In genomic region chr3:129313983-129314756, GRCh38 we compare ENCODE assay signal across 8 cellular contexts. TPM values are rescaled to one million over a fixed set of nuclear protein-coding genes. Genes with fewer than 3 reads are reported as not detected.
DNase-seq lines count a peak whose midpoint lies in the region; ATAC-seq and TF ChIP-seq lines count a peak whose summit lies in the region.

No MANE protein-coding gene starts in this region.

- no peaks in the 10 kb centered on the region for H3K9me3 Mint-ChIP-seq in activated T-cell treated with anti-CD3 and anti-CD28 coated beads, Interleukin-2, amount 50 U/mL, for 72 hours

- TF ChIP-seq CTCF in AG04450 (IDR thresholded peaks at IDR 0.05; ENCODE audit: low read depth, low read length): no peak
- no peak for TF ChIP-seq CTCF in heart right ventricle (IDR thresholded peaks at IDR 0.05)
- TF ChIP-seq CTCF in sigmoid colon (IDR thresholded peaks at IDR 0.05): no peak

- H3K27ac ChIP-seq in AG04450 (ENCODE audit: low read depth, low read length) (no peak overlapping the region), heart right ventricle (peak overlapping the region; percentile 86 to 98 (median 93)), sigmoid colon (peak overlapping the region; percentile 92 to 95 (median 92))

- peak in 1 of 2 donors; percentile 0 for ATAC-seq in activated T-cell treated with anti-CD3 and anti-CD28 coated beads, Interleukin-2, amount 50 U/mL, for 72 hours (replicated peaks in 1 of 2)
- ATAC-seq in heart right ventricle (peak in 4 of 8 donors; percentile 0 to 2 (median 1)), HG02798 (IDR thresholded peaks at IDR 0.05; ENCODE audit: poor library complexity, unreplicated experiment) (no peak), HG03378 (IDR thresholded peaks at IDR 0.05; ENCODE audit: unreplicated experiment) (no peak), HG02973 (IDR thresholded peaks at IDR 0.05; ENCODE audit: unreplicated experiment) (no peak)

- H3K27ac Mint-ChIP-seq in activated T-cell treated with anti-CD3 and anti-CD28 coated beads, Interleukin-2, amount 50 U/mL, for 72 hours: peak overlapping the region; percentile 79

- H3K36me3 ChIP-seq in heart right ventricle: peaks cover 0 to 4% (median 0%) of the 10 kb centered on the region in 9 donors
- peaks cover 0 to 2% (median 0%) of the 10 kb centered on the region in 4 donors for H3K36me3 ChIP-seq in sigmoid colon

- TF ChIP-seq EP300 in sigmoid colon (IDR thresholded peaks at IDR 0.05): no peak

- H3K4me1 Mint-ChIP-seq in activated T-cell treated with anti-CD3 and anti-CD28 coated beads, Interleukin-2, amount 50 U/mL, for 72 hours (ENCODE audit: low read depth): peaks cover 50% of the 10 kb centered on the region

- H3K27me3 ChIP-seq in AG04450 (ENCODE audit: control insufficient read depth, insufficient read depth, low read length) (no peaks in the 10 kb centered on the region), heart right ventricle (no peaks in the 10 kb centered on the region), sigmoid colon (no peaks in the 10 kb centered on the region)

- peak in 1 of 2 donors; percentile 5 for TF ChIP-seq POLR2A in sigmoid colon (IDR thresholded peaks at IDR 0.05)

- intact Hi-C loops in heart right ventricle (cut with DNase I): loop anchor here in 7 of 10 donors (2.0 to 10.0 kb wide), 3 partner anchors 35 to 339 kb away; partner anchors contain the start of gene HMCES (in 6 of the 7)
- intact Hi-C loops in sigmoid colon (cut with DNase I): loop anchor here (1.0 to 2.0 kb wide), 3 partner anchors 10 to 131 kb away; partner anchors contain the start of genes CNBP and HMCES

- POLR2A ChIA-PET in AG04450 (lab: Yijun Ruan, JAX): interaction anchor here (0.8 to 0.9 kb wide), 2 partner anchors 35 to 282 kb away, joined by 3 to 4 read pairs; partner anchors contain the start of gene HMCES

- peak overlapping the region; percentile 76 to 87 for H3K4me3 Mint-ChIP-seq in activated T-cell treated with anti-CD3 and anti-CD28 coated beads, Interleukin-2, amount 50 U/mL, for 72 hours

- no peaks in the 10 kb centered on the region; the same call in 1 of the 2 replicates for H3K9me3 ChIP-seq in AG04450 (ENCODE audit: control insufficient read depth, insufficient read depth, low read length)
- H3K9me3 ChIP-seq in heart right ventricle: no peaks in the 10 kb centered on the region
- H3K9me3 ChIP-seq in sigmoid colon: no peaks in the 10 kb centered on the region

- 18% methylated on average over 17 of the region's 17 CpGs for WGBS in heart right ventricle, 2 donors
- WGBS in sigmoid colon, 2 donors: 23 to 24% methylated on average over 17 of the region's 17 CpGs

- CTCF ChIA-PET in AG04450 (lab: Charles Lee): no interaction called here

- DNase-seq in AG04450 (ENCODE audit: low read depth, low spot score): no peak
- peak; percentile 39 for DNase-seq in H4 (ENCODE audit: low spot score)
- DNase-seq in activated T-cell treated with anti-CD3 and anti-CD28 coated beads, Interleukin-2, amount 50 U/mL, for 72 hours: peak; percentile 8 to 35
- no peak for DNase-seq in heart right ventricle
- no peak for DNase-seq in sigmoid colon

- H3K4me1 ChIP-seq in heart right ventricle (peaks cover 6 to 36% (median 20%) of the 10 kb centered on the region in 9 donors), sigmoid colon (peaks cover 2 to 25% (median 19%) of the 10 kb centered on the region in 4 donors)

- peaks cover 0 to 5% of the 10 kb centered on the region in 2 donors for H3K36me3 Mint-ChIP-seq in activated T-cell treated with anti-CD3 and anti-CD28 coated beads, Interleukin-2, amount 50 U/mL, for 72 hours (ENCODE audit: insufficient read depth in 2 of 2)

- no peaks in the 10 kb centered on the region for H3K27me3 Mint-ChIP-seq in activated T-cell treated with anti-CD3 and anti-CD28 coated beads, Interleukin-2, amount 50 U/mL, for 72 hours (ENCODE audit: low read depth)

- H3K4me3 ChIP-seq in AG04450 (ENCODE audit: low read depth, low read length) (peak overlapping the region; percentile 91), heart right ventricle (peak overlapping the region; percentile 69 to 99 (median 94)), sigmoid colon (peak overlapping the region; percentile 74 to 98 (median 89))

RNA-seq across cellular contexts. Expression of gene HMCES, which starts 35.5 kb away (rescaled TPM):
- polyA plus RNA-seq in AG04450 (2011; rRNA removed) (19.9 and 22.6 TPM in 2 replicates), heart right ventricle (10 to 100 TPM; 24.1 to 37.6 TPM), sigmoid colon (10 to 100 TPM; 21.6 to 41.2 (median 25.4) TPM)
- 8.5 and 13.9 TPM in 2 replicates for polyA minus RNA-seq in AG04450 (2011; rRNA and poly(A)+ RNA removed)
- total RNA-seq in H4 (2014; rRNA removed; shearing (Covaris generic)): 39.3 and 58.0 TPM in 2 replicates
- total RNA-seq in activated T-cell treated with anti-CD3 and anti-CD28 coated beads, Interleukin-2, amount 50 U/mL, for 72 hours: 10 to 100 TPM; 66.6 to 84.3 TPM
- total RNA-seq in heart right ventricle (10 to 100 TPM; 38.1 to 56.1 (median 44.5) TPM), sigmoid colon (10 to 100 TPM; 15.2 to 22.5 (median 20.2) TPM)

Comparison
In these comparisons a context has a peak if more than half of its experiments do, and no peak if none do; other contexts are left out.
1. DNase-seq: peak in H4 (single experiment) and activated T-cell treated with anti-CD3 and anti-CD28 coated beads, Interleukin-2, amount 50 U/mL, for 72 hours (2 of 2); none in AG04450 (single experiment), heart right ventricle (0 of 2) and sigmoid colon (single experiment).
2. Peak in every context shown above with its lines, with median percentiles within 50 percentile points of each other: H3K4me3 ChIP-seq.